1 cellular context compared by ENCODE assay signal in the genomic region with DNA sequence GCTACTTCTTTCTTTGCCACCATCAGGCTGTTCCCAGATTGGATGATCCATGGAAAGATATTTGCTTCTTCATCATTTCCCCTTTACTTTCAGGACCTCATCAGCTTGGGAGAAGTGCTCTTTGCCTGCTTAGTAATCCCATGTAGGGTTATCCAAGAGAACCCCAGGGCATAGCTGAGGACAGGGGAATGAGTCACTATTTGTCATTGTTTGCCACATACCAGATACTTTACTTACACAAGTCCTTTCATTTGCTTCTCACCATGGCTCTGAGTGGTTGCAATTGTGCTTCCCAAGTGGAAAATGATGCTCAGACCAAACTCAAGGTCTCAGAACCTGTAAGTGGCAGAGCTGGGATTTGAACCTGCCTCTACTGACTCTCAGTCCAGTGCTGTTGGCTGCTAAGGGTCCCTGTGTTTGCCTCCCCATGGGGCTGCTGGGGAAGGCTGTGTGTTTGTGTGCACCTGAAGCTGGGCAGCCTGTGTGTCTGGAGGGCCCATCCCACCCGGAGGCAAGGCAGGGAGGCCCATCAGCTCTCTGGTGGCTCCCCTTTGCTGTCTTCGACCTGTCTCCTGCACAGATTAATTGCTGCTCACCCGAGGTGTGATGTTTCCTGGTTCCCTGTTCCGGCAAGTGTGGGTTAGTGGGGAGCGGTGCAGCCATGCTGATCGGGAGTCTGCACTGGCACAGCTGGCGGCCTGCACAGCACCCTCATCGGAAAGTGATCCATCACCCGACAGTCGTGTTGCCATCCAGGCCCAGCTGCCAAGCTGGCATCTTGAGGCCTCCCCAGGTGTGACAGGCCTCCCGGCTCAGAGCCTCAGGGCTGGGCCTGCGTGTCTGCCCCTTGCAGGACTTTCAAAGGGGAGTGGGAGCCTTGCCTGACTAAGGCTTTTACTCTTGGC.
A peak's percentile ranks its signal among the peaks of the same experiment; 100 is the strongest.
TF ChIP-seq lines count a peak whose summit lies in the region.

No MANE protein-coding gene starts in this region.

TF ChIP-seq in HepG2, 621 proteins besides CTCF, POLR2A, EP300 and RAD21 (continued from another document):
- TF ChIP-seq SOX6 (IDR thresholded peaks at IDR 0.05) (no peak), SOX6 (CRISPR knock-in tag; IDR thresholded peaks at IDR 0.05) (no peak), GTF2F1 (IDR thresholded peaks at IDR 0.05; ENCODE audit: low read length) (no peak), CEBPB (IDR thresholded peaks at IDR 0.05; ENCODE audit: borderline replicate concordance, low read depth, low read length) (peak; percentile 44; the same call in 1 of the 2 replicates), SMC3 (IDR thresholded peaks at IDR 0.05; ENCODE audit: low read length) (0 out of 2 replicates have a peak, but pooled peaks have one; percentile 3), KDM4B (CRISPR knock-in tag; IDR thresholded peaks at IDR 0.05) (no peak), NR2C2 (CRISPR knock-in tag; IDR thresholded peaks at IDR 0.05; ENCODE audit: borderline replicate concordance) (no peak)
TF ChIP-seq in HepG2: peak in this region for 3.
